Comparison of ENCODE assay signal across 8 cellular contexts in genomic region chr10:103918053-103918846, GRCh38. TPM values are rescaled to one million over a fixed set of nuclear protein-coding genes. Genes with fewer than 3 reads are reported as not detected.
DNase-seq lines count a peak whose midpoint lies in the region; ATAC-seq, FAIRE-seq and TF ChIP-seq lines count a peak whose summit lies in the region.

Gene STN1, minus strand, starts transcription at chr10:103918184. Its CDS starts 590 bp downstream, at chr10:103917594.

- H3K4me3 ChIP-seq in adrenal gland, result peak within 1 kb of the TSS; percentile 3 to 85 (median 71)
- peak within 1 kb of the TSS; percentile 48 to 88 (median 79) for H3K4me3 ChIP-seq in heart right ventricle
- H3K4me3 ChIP-seq in upper lobe of right lung, result peak within 1 kb of the TSS; percentile 76

- peak within 1 kb of the TSS; percentile 93 to 98 (median 94) for H3K4me3 Mint-ChIP-seq in T-cell

- 1% methylated on average over 21 to 53 of the region's 53 CpGs for WGBS in adrenal gland, 4 donors
- WGBS in heart right ventricle, 2 donors, result 0% methylated on average over 47 to 53 of the region's 53 CpGs

- H3K9me3 ChIP-seq in adrenal gland (replicated peaks in 1 of 3) (no peaks in the 10 kb centered on the region), heart right ventricle (peaks cover 0 to 8% (median 0%) of the 10 kb centered on the region in 11 donors), upper lobe of right lung (no peaks in the 10 kb centered on the region)

- POLR2A ChIA-PET in T-cell (lab: Charles Lee), result interaction anchor here (0.6 to 1.1 kb wide), 3 partner anchors 15 to 305 kb away, joined by 3 to 8 read pairs (median 3); no protein-coding TSS in a partner anchor

- H3K27me3 ChIP-seq in adrenal gland, result no peaks in the 10 kb centered on the region
- H3K27me3 ChIP-seq in heart right ventricle, result no peaks in the 10 kb centered on the region
- H3K27me3 ChIP-seq in upper lobe of right lung, result no peaks in the 10 kb centered on the region

- H3K4me1 ChIP-seq in adrenal gland (replicated peaks in 1 of 2) (peaks cover 28 to 31% of the 10 kb centered on the region in 2 donors), heart right ventricle (peaks cover 10 to 51% (median 34%) of the 10 kb centered on the region in 9 donors), upper lobe of right lung (peaks cover 24% of the 10 kb centered on the region)

- H3K36me3 Mint-ChIP-seq in T-cell, result peaks cover 11% of the 10 kb centered on the region

- peak; percentile 94 for FAIRE-seq in GM12891 (lab: Jason Lieb, UNC)

- peaks cover 0 to 6% (median 2%) of the 10 kb centered on the region in 3 donors for H3K9me3 Mint-ChIP-seq in T-cell

- TF ChIP-seq POLR2A in GM12891 (IDR thresholded peaks at IDR 0.05; ENCODE audit: low read depth, low read length), result peak; percentile 80
- TF ChIP-seq POLR2A in adrenal gland (IDR thresholded peaks at IDR 0.05), result peak; percentile 94 to 98

- intact Hi-C loops in adrenal gland (cut with DNase I), result loop anchor here in 1 of 2 donors (5.0 kb wide), 1 partner anchor 49 kb away; the partner anchor contains the start of gene SLK
- intact Hi-C loops in heart right ventricle (cut with DNase I), result loop anchor here in 7 of 10 donors (1.0 to 10.0 kb wide), 6 partner anchors 24 to 417 kb away; partner anchors contain the start of genes SLK (in 7 of the 7), ITPRIP (in 1 of the 7) and SFR1 (in 1 of the 7)
- intact Hi-C loops in posterior vena cava (cut with DNase I), result no loop called here
- intact Hi-C loops in upper lobe of right lung (cut with DNase I), result no loop called here

- peak within 1 kb of the TSS; percentile 84 to 97 (median 91) for H3K27ac ChIP-seq in adrenal gland
- peak within 1 kb of the TSS; percentile 92 to 99 (median 96) for H3K27ac ChIP-seq in heart right ventricle
- peak within 1 kb of the TSS; percentile 97 for H3K27ac ChIP-seq in upper lobe of right lung

- TF ChIP-seq CTCF in adrenal gland (IDR thresholded peaks at IDR 0.05) (peak in 4 of 6 experiments; percentile 24 to 45 (median 34)), heart right ventricle (IDR thresholded peaks at IDR 0.05) (peak in 3 of 9 donors; percentile 5 to 13 (median 10)), upper lobe of right lung (IDR thresholded peaks at IDR 0.05) (peak; percentile 24)

- peaks cover 38 to 42% (median 39%) of the 10 kb centered on the region in 3 donors for H3K4me1 Mint-ChIP-seq in T-cell

- peak within 1 kb of the TSS; percentile 96 to 99 for H3K27ac Mint-ChIP-seq in T-cell

- DNase-seq in GM12891 (ENCODE audit: insufficient read length, low spot score), result peak; percentile 89
- peak; percentile 92 for DNase-seq in NCI-H1436 treated with DMSO at 0.1 percent for 48 hours (lab: John Stamatoyannopoulos, UW)
- DNase-seq in T-cell, result peak; percentile 88 to 96 (median 93)
- DNase-seq in adrenal gland, result peak; percentile 97 to 99 (median 98)
- DNase-seq in heart right ventricle, result peak; percentile 97 to 99
- DNase-seq in posterior vena cava (ENCODE audit: low spot score), result peak; percentile 99
- peak; percentile 99 for DNase-seq in upper lobe of right lung

- no peaks in the 10 kb centered on the region for H3K27me3 Mint-ChIP-seq in T-cell

- H3K36me3 ChIP-seq in adrenal gland (replicated peaks in 1 of 2) (no peaks in the 10 kb centered on the region), heart right ventricle (no peaks in the 10 kb centered on the region), upper lobe of right lung (no peaks in the 10 kb centered on the region)

- CTCF ChIA-PET in T-cell (lab: Charles Lee), result interaction anchor here in 1 of 2 donors (2.4 kb wide), 1 partner anchor 30 kb away, joined by 15 read pairs; no protein-coding TSS in a partner anchor

- ATAC-seq in HG02840 (IDR thresholded peaks at IDR 0.05; ENCODE audit: low FRiP score, unreplicated experiment), result peak; percentile 91
- ATAC-seq in T-cell (replicated peaks in 1 of 4), result peak; percentile 94 to 95 (median 94)
- ATAC-seq in heart right ventricle, result peak; percentile 97 to 99 (median 98)
- ATAC-seq in upper lobe of right lung, result peak; percentile 97

TF ChIP-seq in GM12891, 5 proteins besides CTCF, POLR2A, EP300 and RAD21:
- TF ChIP-seq POU2F2 (IDR thresholded peaks at IDR 0.05; ENCODE audit: low read depth, low read length) (no peak), SPI1 (IDR thresholded peaks at IDR 0.05; ENCODE audit: low read depth, low read length) (no peak), PAX5 (IDR thresholded peaks at IDR 0.05; ENCODE audit: insufficient read depth, low read length, severe bottlenecking) (no peak), POLR2AphosphoS5 (IDR thresholded peaks at IDR 0.05; ENCODE audit: low read depth, low read length) (peak; percentile 81; the same call in 1 of the 2 replicates), TAF1 (IDR thresholded peaks at IDR 0.05; ENCODE audit: low read depth, low read length) (peak; percentile 34; the same call in 1 of the 2 replicates)

RNA-seq across cellular contexts. Expression of gene STN1, which starts in this region (rescaled TPM):
- 19.4 TPM for polyA plus RNA-seq in GM12891 (2012; ENCODE audit: low read depth, missing spikeins)
- total RNA-seq in T-cell (10 to 100 TPM; 37.6 to 47.5 (median 41.8) TPM), adrenal gland (10 to 100 TPM; 24.5 to 50.7 (median 36.2) TPM), heart right ventricle (10 to 100 TPM; 24.7 to 38.7 (median 31.4) TPM), posterior vena cava (10 to 100 TPM; 18.2 to 18.6 TPM), upper lobe of right lung (42.3 TPM)
- polyA plus RNA-seq in adrenal gland (10 to 100 TPM; 14.8 to 38.5 (median 18.8) TPM), heart right ventricle (10 to 100 TPM; 16.5 to 38.0 TPM)

Comparison
In these comparisons a context has a peak if more than half of its experiments do, and no peak if none do; other contexts are left out.
1. Peak in every context shown above with its lines: DNase-seq, ATAC-seq, H3K4me3 ChIP-seq and H3K27ac ChIP-seq.
2. intact Hi-C loops: an anchor here in heart right ventricle (1.0 to 10.0 kb wide); none called in posterior vena cava and upper lobe of right lung.